18 cellular contexts compared by ENCODE assay signal in genomic region chr1:160836561-160836960, GRCh38. TPM values are rescaled to one million over a fixed set of nuclear protein-coding genes. Genes with fewer than 3 reads are reported as not detected.
A peak's percentile ranks its signal among the peaks of the same experiment; 100 is the strongest.
DNase-seq lines count a peak whose midpoint lies in the region; ATAC-seq and TF ChIP-seq lines count a peak whose summit lies in the region.
"Had no signal": no experiment of that assay in that cellular context is flagged by ENCODE, and none has a peak within 500 bp of the region (broad histone marks: within the 10 kb centered on the region; RNA-seq: fewer than 3 reads in every experiment).

No MANE protein-coding gene starts in this region.

- H2AFZ ChIP-seq in Loucy (ENCODE audit: low read length) = no peak overlapping the region

- no peak overlapping the region for H3K27ac ChIP-seq in ascending aorta
- H3K27ac ChIP-seq: pancreas had no signal

- no peaks in the 10 kb centered on the region for H3K27me3 Mint-ChIP-seq in T-helper 2 cell treated with Interferon-gamma antibody and Interleukin-4, amounts not matched to agents 5 μg/mL and 100 μg/mL, for 36 hours (ENCODE audit: low read depth)
- no peaks in the 10 kb centered on the region for H3K27me3 Mint-ChIP-seq in activated T-helper 2 cell treated with anti-CD3 and anti-CD28 coated beads, Interferon-gamma antibody, Interleukin-2, Interleukin-4, amounts not matched to agents 10 μg/mL and 5 μg/mL and 100 μg/mL, durations not matched to agents 14 hours and 24 hours and 36 hours (ENCODE audit: low read depth)
- H3K27me3 Mint-ChIP-seq in naive thymus-derived CD8-positive, alpha-beta T cell = no peaks in the 10 kb centered on the region

- H3K27me3 ChIP-seq in Loucy (ENCODE audit: insufficient read depth, low read length, poor library complexity, severe bottlenecking) (no peaks in the 10 kb centered on the region), ascending aorta (no peaks in the 10 kb centered on the region)
- H3K27me3 ChIP-seq: esophagus squamous epithelium, pancreas had no signal

- TF ChIP-seq CTCF in Loucy (conservative IDR thresholded peaks at IDR 0.05; ENCODE audit: low read length) (no peak), ascending aorta (IDR thresholded peaks at IDR 0.05) (no peak)

- H3K4me2 ChIP-seq in Loucy (ENCODE audit: low read depth, low read length, poor library complexity, severe bottlenecking) = peak overlapping the region; percentile 36

- POLR2A ChIA-PET in naive thymus-derived CD8-positive, alpha-beta T cell (lab: Charles Lee) = interaction anchor here (0.5 to 5.8 kb wide), 16 partner anchors 11 to 296 kb away, joined by 3 to 65 read pairs (median 5); partner anchors contain the start of genes ARHGAP30, DEDD, F11R and LY9

- H3K4me3 Mint-ChIP-seq in T-helper 2 cell treated with Interferon-gamma antibody and Interleukin-4, amounts not matched to agents 5 μg/mL and 100 μg/mL, for 36 hours = peak overlapping the region; percentile 46
- no peak overlapping the region for H3K4me3 Mint-ChIP-seq in activated T-helper 2 cell treated with anti-CD3 and anti-CD28 coated beads, Interferon-gamma antibody, Interleukin-2, Interleukin-4, amounts not matched to agents 10 μg/mL and 5 μg/mL and 100 μg/mL, durations not matched to agents 14 hours and 24 hours and 36 hours (ENCODE audit: low read depth)
- H3K4me3 Mint-ChIP-seq in naive thymus-derived CD8-positive, alpha-beta T cell = peak overlapping the region; percentile 46 to 87 (median 64)
- H3K4me3 Mint-ChIP-seq: type B pancreatic cell had no signal

- peaks cover 2% of the 10 kb centered on the region for H3K36me3 Mint-ChIP-seq in T-helper 2 cell treated with Interferon-gamma antibody and Interleukin-4, amounts not matched to agents 5 μg/mL and 100 μg/mL, for 36 hours (ENCODE audit: low read depth)
- H3K36me3 Mint-ChIP-seq in activated T-helper 2 cell treated with anti-CD3 and anti-CD28 coated beads, Interferon-gamma antibody, Interleukin-2, Interleukin-4, amounts not matched to agents 10 μg/mL and 5 μg/mL and 100 μg/mL, durations not matched to agents 14 hours and 24 hours and 36 hours (ENCODE audit: low read depth) = no peaks in the 10 kb centered on the region
- H3K36me3 Mint-ChIP-seq in naive thymus-derived CD8-positive, alpha-beta T cell = peaks cover 0 to 17% (median 2%) of the 10 kb centered on the region in 3 donors
- H3K36me3 Mint-ChIP-seq: type B pancreatic cell had no signal

- H3K9ac ChIP-seq in Loucy (ENCODE audit: low read depth, low read length, poor library complexity, severe bottlenecking) = peak overlapping the region; percentile 70

- no peak for ATAC-seq in naive thymus-derived CD8-positive, alpha-beta T cell
- no peak for ATAC-seq in Right ventricle myocardium superior (ENCODE audit: poor library complexity)
- ATAC-seq: activated CD4-positive, CD25-positive, alpha-beta regulatory T cell treated with anti-CD3 and anti-CD28 coated beads, Interleukin-2, amount 50 U/mL, for 24 hours; pancreas had no signal

- H3K36me3 ChIP-seq in Loucy (ENCODE audit: insufficient read depth, low read length) (peaks cover 82% of the 10 kb centered on the region; the same call in 1 of the 2 replicates), ascending aorta (no peaks in the 10 kb centered on the region)
- H3K36me3 ChIP-seq: esophagus squamous epithelium, pancreas had no signal

- intact Hi-C loops in activated T-helper 2 cell treated with anti-CD3 and anti-CD28 coated beads, Interferon-gamma antibody, Interleukin-2, Interleukin-4, amounts not matched to agents 10 μg/mL and 5 μg/mL and 100 μg/mL, durations not matched to agents 14 hours and 24 hours and 36 hours (cut with micrococcal nuclease) = loop anchor here (2.0 to 10.0 kb wide), 3 partner anchors 36 to 258 kb away; partner anchors contain the start of genes ITLN1 and KLHDC9
- intact Hi-C loops in ascending aorta (cut with DNase I) = loop anchor here (5.0 to 10.0 kb wide), 2 partner anchors 116 to 258 kb away; partner anchors contain the start of genes ITLN2 and KLHDC9
- intact Hi-C loops in Right ventricle myocardium superior (cut with DNase I) = loop anchor here (5.0 kb wide), 1 partner anchor 116 kb away; the partner anchor contains the start of gene ITLN2

- H4K20me1 ChIP-seq in Loucy (ENCODE audit: insufficient read depth, low read length, poor library complexity, severe bottlenecking) = no peaks in the 10 kb centered on the region

- H3K27ac Mint-ChIP-seq in T-helper 2 cell treated with Interferon-gamma antibody and Interleukin-4, amounts not matched to agents 5 μg/mL and 100 μg/mL, for 36 hours = peak overlapping the region; percentile 89
- H3K27ac Mint-ChIP-seq in activated T-helper 2 cell treated with anti-CD3 and anti-CD28 coated beads, Interferon-gamma antibody, Interleukin-2, Interleukin-4, amounts not matched to agents 10 μg/mL and 5 μg/mL and 100 μg/mL, durations not matched to agents 14 hours and 24 hours and 36 hours = peak overlapping the region; percentile 78
- peak overlapping the region; percentile 65 to 96 (median 91) for H3K27ac Mint-ChIP-seq in naive thymus-derived CD8-positive, alpha-beta T cell
- H3K27ac Mint-ChIP-seq: type B pancreatic cell had no signal

- H3K4me1 ChIP-seq in Loucy (ENCODE audit: insufficient read depth, low read length, poor library complexity, severe bottlenecking) (peaks cover 54% of the 10 kb centered on the region), ascending aorta (no peaks in the 10 kb centered on the region)
- H3K4me1 ChIP-seq: pancreas had no signal

- H3K4me1 Mint-ChIP-seq in T-helper 2 cell treated with Interferon-gamma antibody and Interleukin-4, amounts not matched to agents 5 μg/mL and 100 μg/mL, for 36 hours (ENCODE audit: low read depth) = peaks cover 49% of the 10 kb centered on the region
- H3K4me1 Mint-ChIP-seq in activated T-helper 2 cell treated with anti-CD3 and anti-CD28 coated beads, Interferon-gamma antibody, Interleukin-2, Interleukin-4, amounts not matched to agents 10 μg/mL and 5 μg/mL and 100 μg/mL, durations not matched to agents 14 hours and 24 hours and 36 hours (ENCODE audit: low read depth) = peaks cover 48% of the 10 kb centered on the region
- peaks cover 45 to 91% (median 82%) of the 10 kb centered on the region in 4 donors for H3K4me1 Mint-ChIP-seq in naive thymus-derived CD8-positive, alpha-beta T cell

- peaks cover 17% of the 10 kb centered on the region for H3F3A ChIP-seq in Loucy (ENCODE audit: low read depth)

- H3K79me2 ChIP-seq in Loucy (ENCODE audit: insufficient read depth, low read length) = peaks cover 37% of the 10 kb centered on the region

- H3K4me3 ChIP-seq in Loucy (ENCODE audit: low read length, poor library complexity, severe bottlenecking) = peak overlapping the region; percentile 21
- H3K4me3 ChIP-seq in ascending aorta = no peak overlapping the region
- H3K4me3 ChIP-seq: esophagus squamous epithelium, pancreas had no signal

- DNase-seq in T-helper 2 cell treated with Interferon-gamma antibody and Interleukin-4, amounts not matched to agents 5 μg/mL and 100 μg/mL, for 36 hours (ENCODE audit: low spot score) = no peak
- DNase-seq in T-helper 2 cell = no peak
- no peak for DNase-seq in activated T-helper 2 cell treated with anti-CD3 and anti-CD28 coated beads, Interferon-gamma antibody, Interleukin-2, Interleukin-4, amounts not matched to agents 10 μg/mL and 5 μg/mL and 100 μg/mL, durations not matched to agents 14 hours and 24 hours and 36 hours (ENCODE audit: low spot score)
- no peak for DNase-seq in naive thymus-derived CD8-positive, alpha-beta T cell
- no peak for DNase-seq in ascending aorta (ENCODE audit: low spot score in 2 of 2)
- DNase-seq in Right ventricle myocardium superior = no peak
- no peak for DNase-seq in mucosa of gallbladder (ENCODE audit: low spot score)
- DNase-seq: 8988T, esophagus squamous epithelium, hypothalamus, KG1, NCI-H2107, pancreas had no signal

- no peaks in the 10 kb centered on the region for H3K9me3 ChIP-seq in Loucy (ENCODE audit: insufficient read depth, low read depth, low read length)
- no peaks in the 10 kb centered on the region for H3K9me3 ChIP-seq in ascending aorta
- H3K9me3 ChIP-seq: esophagus squamous epithelium, pancreas had no signal

- no peaks in the 10 kb centered on the region for H3K9me3 Mint-ChIP-seq in T-helper 2 cell treated with Interferon-gamma antibody and Interleukin-4, amounts not matched to agents 5 μg/mL and 100 μg/mL, for 36 hours
- no peaks in the 10 kb centered on the region for H3K9me3 Mint-ChIP-seq in activated T-helper 2 cell treated with anti-CD3 and anti-CD28 coated beads, Interferon-gamma antibody, Interleukin-2, Interleukin-4, amounts not matched to agents 10 μg/mL and 5 μg/mL and 100 μg/mL, durations not matched to agents 14 hours and 24 hours and 36 hours
- no peaks in the 10 kb centered on the region for H3K9me3 Mint-ChIP-seq in naive thymus-derived CD8-positive, alpha-beta T cell
- H3K9me3 Mint-ChIP-seq: type B pancreatic cell had no signal

- no peaks in the 10 kb centered on the region for H3K9me2 ChIP-seq in Loucy (replicated peaks; ENCODE audit: low read depth, low read length)

RNA-seq across cellular contexts. Expression of gene CD244, which starts 26.1 kb away (rescaled TPM):
- 0.21 and 0.32 TPM in 2 replicates for total RNA-seq in activated T-helper 2 cell treated with anti-CD3 and anti-CD28 coated beads, Interferon-gamma antibody, Interleukin-2, Interleukin-4, amounts not matched to agents 10 μg/mL and 5 μg/mL and 100 μg/mL, durations not matched to agents 14 hours and 24 hours and 36 hours
- total RNA-seq in naive thymus-derived CD8-positive, alpha-beta T cell = under 1 TPM; 0.62 to 0.66 TPM
- polyA plus RNA-seq in naive thymus-derived CD8-positive, alpha-beta T cell = 10 to 100 TPM; 11.7 to 82.2 (median 16.1) TPM
- total RNA-seq in ascending aorta (not detected), Right ventricle myocardium superior (0.48 TPM), mucosa of gallbladder (1.5 TPM)

RNA-seq across cellular contexts. Expression of gene LY9, which starts 40.6 kb away (rescaled TPM):
- 0.28 and 0.34 TPM in 2 replicates for total RNA-seq in activated T-helper 2 cell treated with anti-CD3 and anti-CD28 coated beads, Interferon-gamma antibody, Interleukin-2, Interleukin-4, amounts not matched to agents 10 μg/mL and 5 μg/mL and 100 μg/mL, durations not matched to agents 14 hours and 24 hours and 36 hours
- total RNA-seq in naive thymus-derived CD8-positive, alpha-beta T cell = 100 to 1,000 TPM; 150 to 156 TPM
- polyA plus RNA-seq in naive thymus-derived CD8-positive, alpha-beta T cell = 100 to 1,000 TPM; 167 to 223 (median 189) TPM
- total RNA-seq in ascending aorta (0.11 TPM), Right ventricle myocardium superior (not detected), mucosa of gallbladder (3.9 TPM)
- total RNA-seq: SK-MEL-5 had no signal

RNA-seq across cellular contexts. Expression of gene ITLN1, which starts 48.4 kb away (rescaled TPM):
- total RNA-seq in activated T-helper 2 cell treated with anti-CD3 and anti-CD28 coated beads, Interferon-gamma antibody, Interleukin-2, Interleukin-4, amounts not matched to agents 10 μg/mL and 5 μg/mL and 100 μg/mL, durations not matched to agents 14 hours and 24 hours and 36 hours = not detected in 2 replicates
- total RNA-seq in naive thymus-derived CD8-positive, alpha-beta T cell = not detected
- polyA plus RNA-seq in naive thymus-derived CD8-positive, alpha-beta T cell = not detected
- 2.2 TPM for total RNA-seq in ascending aorta
- total RNA-seq in Right ventricle myocardium superior = 2.3 TPM
- 0.29 TPM for total RNA-seq in mucosa of gallbladder
- total RNA-seq: esophagus squamous epithelium, lower leg skin, SK-MEL-5 had no signal

Comparison
In these comparisons a context has a peak if more than half of its experiments do, and no peak if none do; other contexts are left out.
1. RNA of gene LY9, which starts 40.6 kb away (total RNA-seq): 150 to 156 TPM in naive thymus-derived CD8-positive, alpha-beta T cell; 3.9 TPM in mucosa of gallbladder (single experiment), 0.28 to 0.34 TPM in activated T-helper 2 cell treated with anti-CD3 and anti-CD28 coated beads, Interferon-gamma antibody, Interleukin-2, Interleukin-4, amounts not matched to agents 10 μg/mL and 5 μg/mL and 100 μg/mL, durations not matched to agents 14 hours and 24 hours and 36 hours, not detected in Right ventricle myocardium superior (single experiment) and 0.11 TPM in ascending aorta (single experiment); every median in the first group is over 10 times any median in the second.
2. Peak in every context shown above with its lines, with median percentiles within 50 percentile points of each other: H3K27ac Mint-ChIP-seq.